ENCODE assay signal across 1 cellular context in genomic region chr7:19464241-19464640, GRCh38.
TF ChIP-seq lines count a peak whose summit lies in the region.

No MANE protein-coding gene starts in this region.

TF ChIP-seq in IMR-90, 13 proteins besides CTCF, POLR2A, EP300 and RAD21 (continued from another document):
- no peak for TF ChIP-seq USF2 (IDR thresholded peaks at IDR 0.05; ENCODE audit: low read depth, low read length)
- TF ChIP-seq RCOR1 (IDR thresholded peaks at IDR 0.05; ENCODE audit: insufficient replicate concordance, low read length) = no peak
- TF ChIP-seq CHD1 (IDR thresholded peaks at IDR 0.05; ENCODE audit: low read depth, low read length) = no peak
- no peak for TF ChIP-seq BHLHE40 (IDR thresholded peaks at IDR 0.05; ENCODE audit: low read depth, low read length)
